ENCODE assay signal across 8 cellular contexts in genomic region chr4:2468464-2469191, GRCh38. TPM values are rescaled to one million over a fixed set of nuclear protein-coding genes. Genes with fewer than 3 reads are reported as not detected.
DNase-seq lines count a peak whose midpoint lies in the region; ATAC-seq and TF ChIP-seq lines count a peak whose summit lies in the region.

RNF4 (plus strand) TSS chr4:2469106; CDS start chr4:2490494, 21,388 bp downstream.

- POLR2A ChIA-PET in activated CD4-positive, alpha-beta T cell treated with anti-CD3 and anti-CD28 coated beads for 36 hours (lab: Charles Lee) = interaction anchor here (0.5 to 2.6 kb wide), 15 partner anchors 10 to 485 kb away, joined by 3 to 17 read pairs (median 4); partner anchors contain the start of genes FAM193A, HAUS3, MXD4 and POLN

- no peaks in the 10 kb centered on the region for H3K9me3 Mint-ChIP-seq in activated CD4-positive, alpha-beta T cell treated with anti-CD3 and anti-CD28 coated beads for 36 hours (ENCODE audit: low read depth)

- DNase-seq in Ammon's horn (ENCODE audit: low spot score) (peak; percentile 96), GM19238 (ENCODE audit: insufficient read length, low spot score) (peak; percentile 98), NCI-H524 (lab: John Stamatoyannopoulos, UW) (peak; percentile 94 to 96), choroid plexus epithelial cell (ENCODE audit: low read depth) (peak; percentile 97), kidney tubule cell (ENCODE audit: low spot score) (peak; percentile 98)
- DNase-seq in activated CD4-positive, alpha-beta T cell treated with anti-CD3 and anti-CD28 coated beads for 36 hours = peak; percentile 98
- peak; percentile 86 to 94 (median 90) for DNase-seq in stimulated activated CD4-positive, alpha-beta T cell treated with anti-CD3 and anti-CD28 coated beads, Interleukin-1b, Interleukin-23, amount 100 ng/mL, for 24 hours (ENCODE audit: low read depth in 4 of 4, low spot score in 1 of 4)

- H3K4me1 Mint-ChIP-seq in activated CD4-positive, alpha-beta T cell treated with anti-CD3 and anti-CD28 coated beads for 36 hours = peaks cover 42% of the 10 kb centered on the region

- H3K27me3 Mint-ChIP-seq in activated CD4-positive, alpha-beta T cell treated with anti-CD3 and anti-CD28 coated beads for 36 hours = no peaks in the 10 kb centered on the region

- H3K27ac Mint-ChIP-seq in activated CD4-positive, alpha-beta T cell treated with anti-CD3 and anti-CD28 coated beads for 36 hours = peak within 1 kb of the TSS; percentile 93

- CTCF ChIA-PET in activated CD4-positive, alpha-beta T cell treated with anti-CD3 and anti-CD28 coated beads for 36 hours (lab: Charles Lee) = interaction anchor here (0.6 to 1.7 kb wide), 14 partner anchors 12 to 283 kb away, joined by 3 to 10 read pairs (median 3); partner anchors contain the start of gene MXD4

- peak; percentile 68 for ATAC-seq in HG03442 (IDR thresholded peaks at IDR 0.05; ENCODE audit: unreplicated experiment)
- peak; percentile 86 for ATAC-seq in activated CD4-positive, alpha-beta T cell treated with anti-CD3 and anti-CD28 coated beads for 36 hours

- peak within 1 kb of the TSS; percentile 99 for H3K4me3 Mint-ChIP-seq in activated CD4-positive, alpha-beta T cell treated with anti-CD3 and anti-CD28 coated beads for 36 hours

- H3K4me3 ChIP-seq in choroid plexus epithelial cell (ENCODE audit: low read depth, low read length) = peak within 1 kb of the TSS; percentile 93

- TF ChIP-seq CTCF in choroid plexus epithelial cell (conservative IDR thresholded peaks at IDR 0.05; ENCODE audit: low read depth, low read length) = no peak

- H3K36me3 Mint-ChIP-seq in activated CD4-positive, alpha-beta T cell treated with anti-CD3 and anti-CD28 coated beads for 36 hours (ENCODE audit: low read depth) = peaks cover 49% of the 10 kb centered on the region

- intact Hi-C loops in activated CD4-positive, alpha-beta T cell treated with anti-CD3 and anti-CD28 coated beads for 36 hours (cut with DNase I, micrococcal nuclease) = loop anchor here (1.0 to 5.0 kb wide), 22 partner anchors 17 to 824 kb away; partner anchors contain the start of genes CFAP99 (in 2 of the 2), FAM193A (in 2 of the 2), HAUS3 (in 2 of the 2) and MXD4 (in 2 of the 2)

RNA-seq across cellular contexts. Expression of gene RNF4, which starts in this region (rescaled TPM):
- 10 to 100 TPM; 87.5 to 94.1 TPM for total RNA-seq in activated CD4-positive, alpha-beta T cell treated with anti-CD3 and anti-CD28 coated beads for 36 hours

Comparison
In these comparisons a context has a peak if more than half of its experiments do, and no peak if none do; other contexts are left out.
1. Peak in every context shown above with its lines: DNase-seq, ATAC-seq and H3K4me3 ChIP-seq.